In genomic region chr2:174048238-174048637, GRCh38 we compare ENCODE assay signal across 24 cellular contexts.
DNase-seq lines count a peak whose midpoint lies in the region; ATAC-seq, FAIRE-seq and TF ChIP-seq lines count a peak whose summit lies in the region.
"Had no signal": no experiment of that assay in that cellular context is flagged by ENCODE, and none has a peak within 500 bp of the region (broad histone marks: within the 10 kb centered on the region; RNA-seq: fewer than 3 reads in every experiment).

No MANE protein-coding gene starts in this region.

- H3K9me3 Mint-ChIP-seq in neural progenitor cell (peaks cover 9% of the 10 kb centered on the region), glutamatergic neuron (ENCODE audit: unreplicated experiment) (no peaks in the 10 kb centered on the region)
- H3K9me3 Mint-ChIP-seq: activated T-cell treated with anti-CD3 and anti-CD28 coated beads, Interleukin-2, amount 50 U/mL, for 72 hours; stimulated activated effector memory CD8-positive, alpha-beta T cell treated with anti-CD3 and anti-CD28 coated beads, Interleukin-12 subunit alpha, Interleukin-12 subunit beta, amount 100 ng/mL, for 72 hours had no signal

- in situ Hi-C loops in GM12878 (cut with MboI): loop anchor here (10.0 kb wide), 1 partner anchor 643 kb away; no protein-coding TSS in a partner anchor

- no peaks in the 10 kb centered on the region for H4K20me1 ChIP-seq in GM12878 (ENCODE audit: control insufficient read depth, insufficient read depth)
- no peaks in the 10 kb centered on the region for H4K20me1 ChIP-seq in neural progenitor cell (ENCODE audit: low read depth)

- no peak for TF ChIP-seq EP300 in GM12878 (IDR thresholded peaks at IDR 0.05; ENCODE audit: borderline replicate concordance in 1 of 2, control insufficient read depth in 1 of 2, low read depth in 2 of 2, low read length in 2 of 2)

- intact Hi-C loops in GM12878 (cut with micrococcal nuclease; ENCODE audit: unreplicated experiment): loop anchor here (10.0 kb wide), 1 partner anchor 293 kb away; no protein-coding TSS in a partner anchor

- H3K4me1 Mint-ChIP-seq in neural progenitor cell (peaks cover 35% of the 10 kb centered on the region), glutamatergic neuron (ENCODE audit: low read depth, unreplicated experiment) (peaks cover 7% of the 10 kb centered on the region)
- H3K4me1 Mint-ChIP-seq: naive B cell; stimulated activated effector memory CD8-positive, alpha-beta T cell treated with anti-CD3 and anti-CD28 coated beads, Interleukin-12 subunit alpha, Interleukin-12 subunit beta, amount 100 ng/mL, for 72 hours had no signal

- peak; percentile 34 for TF ChIP-seq CTCF in GM10266 (IDR thresholded peaks at IDR 0.05; ENCODE audit: control insufficient read depth, insufficient read depth, low read depth, missing control alignments)
- TF ChIP-seq CTCF in GM20000 (IDR thresholded peaks at IDR 0.05; ENCODE audit: extremely low read depth, missing control alignments): no peak
- TF ChIP-seq CTCF in GM12878 (IDR thresholded peaks at IDR 0.05 in 2 of 3, conservative IDR thresholded peaks at IDR 0.05 in 1 of 3; ENCODE audit: control insufficient read depth in 2 of 3, extremely low read depth in 1 of 3, insufficient read depth in 1 of 3, low read depth in 3 of 3, low read length in 3 of 3): peak in 2 of 3 experiments; percentile 21 to 27; a peak in 3 of 6 replicates
- TF ChIP-seq CTCF in neural progenitor cell (IDR thresholded peaks at IDR 0.05): peak; percentile 9
- no peak for TF ChIP-seq CTCF in glutamatergic neuron (IDR thresholded peaks at IDR 0.05; ENCODE audit: partially characterized antibody, unreplicated experiment)

- POLR2A ChIA-PET in GM12878 (lab: Charles Lee): interaction anchor here (0.5 kb wide), 1 partner anchor 20 kb away, joined by 7 read pairs; no protein-coding TSS in a partner anchor

- H3K9ac ChIP-seq in GM12878 (ENCODE audit: control insufficient read depth, insufficient read depth, low read length): no peak overlapping the region
- no peak overlapping the region for H3K9ac ChIP-seq in neural progenitor cell

- ATAC-seq in GM12878 (peak; percentile 21; the same call in 2 of the 3 replicates), GM18867 (IDR thresholded peaks at IDR 0.05; ENCODE audit: unreplicated experiment) (no peak)
- ATAC-seq: activated T-cell treated with anti-CD3 and anti-CD28 coated beads, Interleukin-2, amount 50 U/mL, for 72 hours; right cardiac atrium; stimulated activated effector memory CD8-positive, alpha-beta T cell treated with anti-CD3 and anti-CD28 coated beads, Interleukin-12 subunit alpha, Interleukin-12 subunit beta, amount 100 ng/mL, for 72 hours had no signal

- H3K27me3 ChIP-seq in GM12878 (replicated peaks in 1 of 2; ENCODE audit: control insufficient read depth in 2 of 2, insufficient read depth in 2 of 2, low read length in 1 of 2) (no peaks in the 10 kb centered on the region; a peak in 1 of 4 replicates), neural progenitor cell (no peaks in the 10 kb centered on the region)
- H3K27me3 ChIP-seq: MG63 had no signal

- H3K27ac ChIP-seq in GM12878 (ENCODE audit: control insufficient read depth, insufficient read depth): no peak overlapping the region
- no peak overlapping the region for H3K27ac ChIP-seq in neural progenitor cell
- H3K27ac ChIP-seq: thoracic aorta had no signal

- SMC1A ChIA-PET in GM12878 (lab: Charles Lee; ENCODE audit: uncharacterized antibody, unreplicated experiment): no interaction called here

- H2AFZ ChIP-seq in GM12878 (ENCODE audit: control insufficient read depth, low read depth, low read length) (no peak overlapping the region), neural progenitor cell (replicated peaks) (no peak overlapping the region)

- peak; percentile 49 for TF ChIP-seq RAD21 in GM12878 (IDR thresholded peaks at IDR 0.05; ENCODE audit: insufficient read depth, low read depth, low read length)

- DNase-seq in GM10266 (ENCODE audit: extremely low spot score): peak; percentile 48
- peak; percentile 64 for DNase-seq in GM20000 (ENCODE audit: low spot score)
- no peak for DNase-seq in GM12878 (ENCODE audit: low read depth, low spot score)
- DNase-seq in neural progenitor cell (ENCODE audit: low spot score): no peak
- no peak for DNase-seq in glutamatergic neuron
- no peak for DNase-seq in amniotic stem cell (lab: John Stamatoyannopoulos, UW)
- DNase-seq: activated CD4-positive, alpha-beta T cell treated with anti-CD3 and anti-CD28 coated beads for 1 hour; activated T-cell treated with anti-CD3 and anti-CD28 coated beads, Interleukin-2, amount 50 U/mL, for 72 hours; cortex of kidney; GF-D8; HCEC 1CT; hippocampal formation; islet precursor cell; MG63; naive B cell; NCI-H1930; NCI-H345; SW 1271 had no signal

- H3K79me2 ChIP-seq in GM12878 (ENCODE audit: control insufficient read depth, insufficient read depth, low read length) (no peaks in the 10 kb centered on the region), neural progenitor cell (ENCODE audit: low read depth) (no peaks in the 10 kb centered on the region)

- H3F3A ChIP-seq in neural progenitor cell (ENCODE audit: low read depth): peaks cover 31% of the 10 kb centered on the region

- no peak for FAIRE-seq in GM12878 (lab: Jason Lieb, UNC)

- H3K4me3 Mint-ChIP-seq in neural progenitor cell: no peak overlapping the region
- H3K4me3 Mint-ChIP-seq in glutamatergic neuron (ENCODE audit: unreplicated experiment): no peak overlapping the region
- H3K4me3 Mint-ChIP-seq: activated naive CD8-positive, alpha-beta T cell; activated T-cell treated with anti-CD3 and anti-CD28 coated beads, Interleukin-2, amount 50 U/mL, for 72 hours; naive B cell; stimulated activated effector memory CD8-positive, alpha-beta T cell treated with anti-CD3 and anti-CD28 coated beads, Interleukin-12 subunit alpha, Interleukin-12 subunit beta, amount 100 ng/mL, for 72 hours had no signal

- no peak for TF ChIP-seq POLR2A in GM12878 (IDR thresholded peaks at IDR 0.05; ENCODE audit: low read depth, low read length)

- WGBS in GM12878 (ENCODE audit: insufficient coverage, insufficient replicate concordance, low lambda C conversion rate, missing lambda C conversion rate): 34% methylated on average over 20 of the region's 20 CpGs

- H3K27me3 Mint-ChIP-seq in neural progenitor cell (ENCODE audit: insufficient read depth, low read depth): peaks cover 12% of the 10 kb centered on the region
- H3K27me3 Mint-ChIP-seq in glutamatergic neuron (ENCODE audit: unreplicated experiment): no peaks in the 10 kb centered on the region

- no peaks in the 10 kb centered on the region for H3K36me3 ChIP-seq in GM12878 (ENCODE audit: control insufficient read depth in 2 of 2, insufficient read depth in 2 of 2, low read length in 1 of 2)
- H3K36me3 ChIP-seq in neural progenitor cell: no peaks in the 10 kb centered on the region
- H3K36me3 ChIP-seq: MG63, thoracic aorta had no signal

- H3K27ac Mint-ChIP-seq in neural progenitor cell: no peak overlapping the region
- H3K27ac Mint-ChIP-seq in glutamatergic neuron (ENCODE audit: unreplicated experiment): no peak overlapping the region
- H3K27ac Mint-ChIP-seq: activated naive CD8-positive, alpha-beta T cell; activated T-cell treated with anti-CD3 and anti-CD28 coated beads, Interleukin-2, amount 50 U/mL, for 72 hours; stimulated activated effector memory CD8-positive, alpha-beta T cell treated with anti-CD3 and anti-CD28 coated beads, Interleukin-12 subunit alpha, Interleukin-12 subunit beta, amount 100 ng/mL, for 72 hours had no signal

- H3K4me2 ChIP-seq in GM12878 (ENCODE audit: control insufficient read depth, insufficient read depth) (0 out of 2 replicates have a peak overlapping the region, but pooled peaks have one; percentile 12), neural progenitor cell (no peak overlapping the region)

- RAD21 ChIA-PET in GM12878 (lab: Charles Lee; ENCODE audit: unreplicated experiment): interaction anchor here (0.7 kb wide), 1 partner anchor 113 kb away, joined by 3 read pairs; no protein-coding TSS in a partner anchor

- H3K4me1 ChIP-seq in GM12878 (ENCODE audit: control insufficient read depth, insufficient read depth, low read length): peaks cover 7% of the 10 kb centered on the region
- H3K4me1 ChIP-seq in neural progenitor cell: peaks cover 29% of the 10 kb centered on the region

- H3K9me3 ChIP-seq in GM12878 (replicated peaks; ENCODE audit: control insufficient read depth, insufficient read depth, low read length) (no peaks in the 10 kb centered on the region; the same call in 1 of the 3 replicates), neural progenitor cell (ENCODE audit: low read depth) (no peaks in the 10 kb centered on the region)
- H3K9me3 ChIP-seq: MG63, thoracic aorta had no signal

- H3K4me3 ChIP-seq in GM12878 (no peak overlapping the region), neural progenitor cell (no peak overlapping the region)
- H3K4me3 ChIP-seq: lung, MG63, thoracic aorta had no signal

- CTCF ChIA-PET in GM12878 (lab: Yijun Ruan, JAX): no interaction called here

- BruUV-seq in GM12878 (replicated peaks; lab: Mats Ljungman, UMichigan): no TSS peak

- no peaks in the 10 kb centered on the region for H3K36me3 Mint-ChIP-seq in neural progenitor cell
- no peaks in the 10 kb centered on the region for H3K36me3 Mint-ChIP-seq in glutamatergic neuron (ENCODE audit: unreplicated experiment)
- H3K36me3 Mint-ChIP-seq: naive B cell; stimulated activated effector memory CD8-positive, alpha-beta T cell treated with anti-CD3 and anti-CD28 coated beads, Interleukin-12 subunit alpha, Interleukin-12 subunit beta, amount 100 ng/mL, for 72 hours had no signal

TF ChIP-seq in GM12878, 131 proteins besides CTCF, POLR2A, EP300 and RAD21:
- TF ChIP-seq RUNX3 (IDR thresholded peaks at IDR 0.05; ENCODE audit: low read length) (peak; percentile 59), NR2C1 (IDR thresholded peaks at IDR 0.05) (no peak), ELK1 (IDR thresholded peaks at IDR 0.05; ENCODE audit: low read depth, low read length) (no peak), SMAD5 (IDR thresholded peaks at IDR 0.05; ENCODE audit: low read depth) (no peak), MEF2A (IDR thresholded peaks at IDR 0.05; ENCODE audit: insufficient read depth, low read depth, low read length) (0 out of 2 replicates have a peak, but pooled peaks have one; percentile 64), BCL11A (IDR thresholded peaks at IDR 0.05; ENCODE audit: low read depth, low read length) (no peak)

Comparison
In these comparisons a context has a peak if more than half of its experiments do, and no peak if none do; other contexts are left out.
1. DNase-seq: peak in GM10266 (single experiment) and GM20000 (single experiment); none in GM12878 (single experiment), neural progenitor cell (single experiment), glutamatergic neuron (single experiment) and amniotic stem cell (single experiment).
2. CTCF ChIP-seq: peak in GM10266 (single experiment), GM12878 (2 of 3) and neural progenitor cell (single experiment); none in GM20000 (single experiment) and glutamatergic neuron (single experiment).